In the genomic region with DNA sequence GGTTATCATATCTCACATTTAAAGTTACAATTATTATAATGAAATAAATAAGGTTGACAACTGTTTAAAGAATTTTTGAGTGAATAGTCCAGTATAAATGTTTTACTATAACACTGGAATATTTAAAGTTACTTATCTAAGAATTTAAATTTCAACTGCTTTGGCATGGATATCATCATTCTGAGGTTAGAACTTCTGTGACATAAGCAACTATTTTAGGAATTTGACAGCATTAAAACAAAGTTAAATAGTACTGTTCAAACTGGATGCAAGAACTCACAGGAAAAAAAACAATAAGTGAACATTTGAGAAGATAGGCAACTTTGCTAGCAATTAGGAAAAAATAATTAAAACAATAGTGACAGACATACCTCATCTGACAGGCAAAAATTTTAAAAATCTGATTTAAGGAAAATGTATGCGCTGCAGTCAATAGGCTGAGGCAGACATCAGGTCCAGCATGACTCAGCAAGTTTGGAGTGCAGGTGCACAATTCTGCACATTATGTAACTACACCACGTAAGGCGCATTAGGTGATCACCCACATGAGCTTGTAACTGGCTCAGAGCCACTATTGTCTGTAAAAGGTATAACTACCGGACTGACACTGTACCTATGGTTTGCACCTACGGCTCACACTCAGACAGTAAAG, we compare ENCODE assay signal across 1 cellular context.
A peak's percentile ranks its signal among the peaks of the same experiment; 100 is the strongest.
TF ChIP-seq lines count a peak whose summit lies in the region.

No MANE protein-coding gene starts in this region.

TF ChIP-seq in HEK293, 187 proteins besides CTCF, POLR2A, EP300 and RAD21 (continued from another document):
- TF ChIP-seq, protein P1, sequence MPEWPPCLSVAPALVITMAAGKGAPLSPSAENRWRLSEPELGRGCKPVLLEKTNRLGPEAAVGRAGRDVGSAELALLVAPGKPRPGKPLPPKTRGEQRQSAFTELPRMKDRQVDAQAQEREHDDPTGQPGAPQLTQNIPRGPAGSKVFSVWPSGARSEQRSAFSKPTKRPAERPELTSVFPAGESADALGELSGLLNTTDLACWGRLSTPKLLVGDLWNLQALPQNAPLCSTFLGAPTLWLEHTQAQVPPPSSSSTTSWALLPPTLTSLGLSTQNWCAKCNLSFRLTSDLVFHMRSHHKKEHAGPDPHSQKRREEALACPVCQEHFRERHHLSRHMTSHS (tag by site-specific recombination; IDR thresholded peaks at IDR 0.05), result no peak
- no peak for TF ChIP-seq ZNF629 (tag by site-specific recombination; IDR thresholded peaks at IDR 0.05)
- TF ChIP-seq ZBTB7A (tag by site-specific recombination; IDR thresholded peaks at IDR 0.05; ENCODE audit: low read depth), result no peak
- TF ChIP-seq TRIM28 (IDR thresholded peaks at IDR 0.05; ENCODE audit: borderline replicate concordance, low read length), result peak; percentile 97; the same call in 1 of the 2 replicates
- TF ChIP-seq ZNF10 (tag by site-specific recombination; IDR thresholded peaks at IDR 0.05), result 0 out of 2 replicates have a peak, but pooled peaks have one; percentile 38
- TF ChIP-seq, protein P2, sequence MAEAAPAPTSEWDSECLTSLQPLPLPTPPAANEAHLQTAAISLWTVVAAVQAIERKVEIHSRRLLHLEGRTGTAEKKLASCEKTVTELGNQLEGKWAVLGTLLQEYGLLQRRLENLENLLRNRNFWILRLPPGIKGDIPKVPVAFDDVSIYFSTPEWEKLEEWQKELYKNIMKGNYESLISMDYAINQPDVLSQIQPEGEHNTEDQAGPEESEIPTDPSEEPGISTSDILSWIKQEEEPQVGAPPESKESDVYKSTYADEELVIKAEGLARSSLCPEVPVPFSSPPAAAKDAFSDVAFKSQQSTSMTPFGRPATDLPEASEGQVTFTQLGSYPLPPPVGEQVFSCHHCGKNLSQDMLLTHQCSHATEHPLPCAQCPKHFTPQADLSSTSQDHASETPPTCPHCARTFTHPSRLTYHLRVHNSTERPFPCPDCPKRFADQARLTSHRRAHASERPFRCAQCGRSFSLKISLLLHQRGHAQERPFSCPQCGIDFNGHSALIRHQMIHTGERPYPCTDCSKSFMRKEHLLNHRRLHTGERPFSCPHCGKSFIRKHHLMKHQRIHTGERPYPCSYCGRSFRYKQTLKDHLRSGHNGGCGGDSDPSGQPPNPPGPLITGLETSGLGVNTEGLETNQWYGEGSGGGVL (tag by site-specific recombination; IDR thresholded peaks at IDR 0.05), result no peak
- no peak for TF ChIP-seq PRDM1 (tag by site-specific recombination; IDR thresholded peaks at IDR 0.05)
- TF ChIP-seq ZNF785 (tag by site-specific recombination; IDR thresholded peaks at IDR 0.05), result no peak
- TF ChIP-seq ZNF416 (tag by site-specific recombination; IDR thresholded peaks at IDR 0.05), result peak; percentile 85
- no peak for TF ChIP-seq GLI4 (tag by site-specific recombination; IDR thresholded peaks at IDR 0.05)
- TF ChIP-seq, protein P3, sequence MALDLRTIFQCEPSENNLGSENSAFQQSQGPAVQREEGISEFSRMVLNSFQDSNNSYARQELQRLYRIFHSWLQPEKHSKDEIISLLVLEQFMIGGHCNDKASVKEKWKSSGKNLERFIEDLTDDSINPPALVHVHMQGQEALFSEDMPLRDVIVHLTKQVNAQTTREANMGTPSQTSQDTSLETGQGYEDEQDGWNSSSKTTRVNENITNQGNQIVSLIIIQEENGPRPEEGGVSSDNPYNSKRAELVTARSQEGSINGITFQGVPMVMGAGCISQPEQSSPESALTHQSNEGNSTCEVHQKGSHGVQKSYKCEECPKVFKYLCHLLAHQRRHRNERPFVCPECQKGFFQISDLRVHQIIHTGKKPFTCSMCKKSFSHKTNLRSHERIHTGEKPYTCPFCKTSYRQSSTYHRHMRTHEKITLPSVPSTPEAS (tag by site-specific recombination; IDR thresholded peaks at IDR 0.05), result no peak
- TF ChIP-seq ZFP3 (tag by site-specific recombination; IDR thresholded peaks at IDR 0.05; ENCODE audit: low read depth), result no peak
- TF ChIP-seq, protein P4, sequence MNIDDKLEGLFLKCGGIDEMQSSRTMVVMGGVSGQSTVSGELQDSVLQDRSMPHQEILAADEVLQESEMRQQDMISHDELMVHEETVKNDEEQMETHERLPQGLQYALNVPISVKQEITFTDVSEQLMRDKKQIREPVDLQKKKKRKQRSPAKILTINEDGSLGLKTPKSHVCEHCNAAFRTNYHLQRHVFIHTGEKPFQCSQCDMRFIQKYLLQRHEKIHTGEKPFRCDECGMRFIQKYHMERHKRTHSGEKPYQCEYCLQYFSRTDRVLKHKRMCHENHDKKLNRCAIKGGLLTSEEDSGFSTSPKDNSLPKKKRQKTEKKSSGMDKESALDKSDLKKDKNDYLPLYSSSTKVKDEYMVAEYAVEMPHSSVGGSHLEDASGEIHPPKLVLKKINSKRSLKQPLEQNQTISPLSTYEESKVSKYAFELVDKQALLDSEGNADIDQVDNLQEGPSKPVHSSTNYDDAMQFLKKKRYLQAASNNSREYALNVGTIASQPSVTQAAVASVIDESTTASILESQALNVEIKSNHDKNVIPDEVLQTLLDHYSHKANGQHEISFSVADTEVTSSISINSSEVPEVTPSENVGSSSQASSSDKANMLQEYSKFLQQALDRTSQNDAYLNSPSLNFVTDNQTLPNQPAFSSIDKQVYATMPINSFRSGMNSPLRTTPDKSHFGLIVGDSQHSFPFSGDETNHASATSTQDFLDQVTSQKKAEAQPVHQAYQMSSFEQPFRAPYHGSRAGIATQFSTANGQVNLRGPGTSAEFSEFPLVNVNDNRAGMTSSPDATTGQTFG (tag by site-specific recombination; IDR thresholded peaks at IDR 0.05; ENCODE audit: borderline replicate concordance), result no peak
- no peak for TF ChIP-seq ZNF211 (tag by site-specific recombination; IDR thresholded peaks at IDR 0.05; ENCODE audit: low read depth)
- peak; percentile 82 for TF ChIP-seq ZNF549 (tag by site-specific recombination; IDR thresholded peaks at IDR 0.05)
- TF ChIP-seq ZNF585B (tag by site-specific recombination; IDR thresholded peaks at IDR 0.05), result peak; percentile 65
- TF ChIP-seq ZNF140 (tag by site-specific recombination; IDR thresholded peaks at IDR 0.05), result no peak
- TF ChIP-seq ZNF146 (tag by site-specific recombination; IDR thresholded peaks at IDR 0.05), result no peak
- peak; percentile 56; the same call in 1 of the 2 replicates for TF ChIP-seq ZNF214 (tag by site-specific recombination; IDR thresholded peaks at IDR 0.05; ENCODE audit: borderline replicate concordance)
- TF ChIP-seq ZNF221 (tag by site-specific recombination; IDR thresholded peaks at IDR 0.05; ENCODE audit: borderline replicate concordance), result peak; percentile 78; the same call in 1 of the 2 replicates
- no peak for TF ChIP-seq ZNF596 (tag by site-specific recombination; IDR thresholded peaks at IDR 0.05)
- no peak for TF ChIP-seq ZXDB (tag by site-specific recombination; IDR thresholded peaks at IDR 0.05)
- TF ChIP-seq ZNF521 (tag by site-specific recombination; IDR thresholded peaks at IDR 0.05), result no peak
- peak; percentile 87 for TF ChIP-seq ZNF529 (tag by site-specific recombination; IDR thresholded peaks at IDR 0.05; ENCODE audit: insufficient replicate concordance)
- peak; percentile 65; the same call in 1 of the 2 replicates for TF ChIP-seq ZNF2 (tag by site-specific recombination; IDR thresholded peaks at IDR 0.05)
- no peak for TF ChIP-seq EGR2 (tag by site-specific recombination; IDR thresholded peaks at IDR 0.05; ENCODE audit: low read depth)
- TF ChIP-seq ZNF561 (tag by site-specific recombination; IDR thresholded peaks at IDR 0.05; ENCODE audit: borderline replicate concordance), result 0 out of 2 replicates have a peak, but pooled peaks have one; percentile 20
- TF ChIP-seq ZNF169 (tag by site-specific recombination; IDR thresholded peaks at IDR 0.05), result peak; percentile 85
- no peak for TF ChIP-seq ZNF664 (tag by site-specific recombination; IDR thresholded peaks at IDR 0.05)
- 0 out of 2 replicates have a peak, but pooled peaks have one; percentile 50 for TF ChIP-seq ZNF157 (tag by site-specific recombination; IDR thresholded peaks at IDR 0.05)
- peak; percentile 22; the same call in 1 of the 2 replicates for TF ChIP-seq ZNF555 (tag by site-specific recombination; conservative IDR thresholded peaks at IDR 0.05)
- TF ChIP-seq, protein P5, sequence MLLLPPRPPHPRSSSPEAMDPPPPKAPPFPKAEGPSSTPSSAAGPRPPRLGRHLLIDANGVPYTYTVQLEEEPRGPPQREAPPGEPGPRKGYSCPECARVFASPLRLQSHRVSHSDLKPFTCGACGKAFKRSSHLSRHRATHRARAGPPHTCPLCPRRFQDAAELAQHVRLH (tag by site-specific recombination; IDR thresholded peaks at IDR 0.05), result 0 out of 2 replicates have a peak, but pooled peaks have one; percentile 25
